22 cellular contexts compared by ENCODE assay signal in genomic region chr2:100423631-100424030, GRCh38. TPM values are rescaled to one million over a fixed set of nuclear protein-coding genes. Genes with fewer than 3 reads are reported as not detected.
"Had no signal": no experiment of that assay in that cellular context is flagged by ENCODE, and none has a peak within 500 bp of the region (broad histone marks: within the 10 kb centered on the region; RNA-seq: fewer than 3 reads in every experiment).

No MANE protein-coding gene starts in this region.

- H3K36me3 ChIP-seq: ascending aorta, Peyer's patch, SJCRH30 had no signal

- ATAC-seq: activated CD4-positive, CD25-positive, alpha-beta regulatory T cell treated with anti-CD3 and anti-CD28 coated beads, Interleukin-2, amount 50 U/mL, for 24 hours; activated CD8-positive, alpha-beta T cell treated with anti-CD3 and anti-CD28 coated beads for 36 hours; activated naive CD4-positive, alpha-beta T cell treated with anti-CD3 and anti-CD28 coated beads, Interleukin-2, amount 50 U/mL, for 72 hours; activated naive CD8-positive, alpha-beta T cell treated with anti-CD3 and anti-CD28 coated beads, Interleukin-2, amount 50 U/mL, for 24 hours had no signal

- H3K27me3 ChIP-seq: ascending aorta, Peyer's patch, SJCRH30 had no signal

- H3K27ac ChIP-seq: ascending aorta, KMS-11, Peyer's patch, RWPE1, SJCRH30 had no signal

- H3K9me3 ChIP-seq: ascending aorta, Peyer's patch, SJCRH30 had no signal

- H3K4me3 Mint-ChIP-seq: activated CD8-positive, alpha-beta T cell treated with anti-CD3 and anti-CD28 coated beads for 36 hours; activated naive CD8-positive, alpha-beta T cell treated with anti-CD3 and anti-CD28 coated beads, Interleukin-2, amount 50 U/mL, for 24 hours; T-helper 1 cell treated with Interleukin-12 subunit alpha and Interleukin-12 subunit beta and Interleukin-4 antibody, amounts not matched to agents 30 μg/mL and 1 μg/mL, for 36 hours had no signal

- H3K27ac Mint-ChIP-seq: activated CD8-positive, alpha-beta T cell treated with anti-CD3 and anti-CD28 coated beads for 36 hours; activated naive CD4-positive, alpha-beta T cell treated with anti-CD3 and anti-CD28 coated beads, Interleukin-2, amount 50 U/mL, for 72 hours; activated naive CD8-positive, alpha-beta T cell treated with anti-CD3 and anti-CD28 coated beads, Interleukin-2, amount 50 U/mL, for 24 hours; brain; T-helper 1 cell treated with Interleukin-12 subunit alpha and Interleukin-12 subunit beta and Interleukin-4 antibody, amounts not matched to agents 30 μg/mL and 1 μg/mL, for 36 hours had no signal

- DNase-seq: activated CD4-positive, alpha-beta T cell treated with anti-CD3 and anti-CD28 coated beads for 4 hours; activated CD8-positive, alpha-beta memory T cell treated with anti-CD3 and anti-CD28 coated beads, Interleukin-2, amount 50 U/mL, for 4 hours; activated CD8-positive, alpha-beta T cell treated with anti-CD3 and anti-CD28 coated beads for 36 hours; activated effector memory CD4-positive, alpha-beta T cell treated with Interleukin-2 at 50 U/mL for 16 hours; activated naive CD4-positive, alpha-beta T cell; activated naive CD8-positive, alpha-beta T cell treated with anti-CD3 and anti-CD28 coated beads, Interleukin-2, amount 50 U/mL, for 24 hours; amniotic stem cell; NCI-H1092; NCI-H1417; NCI-H2029 treated with DMSO at 0.1 percent for 48 hours; NCI-H524; Peyer's patch; Right ventricle myocardium superior; SJCRH30 had no signal

- H3K4me1 ChIP-seq: ascending aorta, Peyer's patch, SJCRH30 had no signal

- H3K9me3 Mint-ChIP-seq: activated naive CD8-positive, alpha-beta T cell treated with anti-CD3 and anti-CD28 coated beads, Interleukin-2, amount 50 U/mL, for 24 hours; T-helper 1 cell treated with Interleukin-12 subunit alpha and Interleukin-12 subunit beta and Interleukin-4 antibody, amounts not matched to agents 30 μg/mL and 1 μg/mL, for 36 hours had no signal

- H3K4me3 ChIP-seq: ascending aorta, Peyer's patch, SJCRH30 had no signal

- H3K36me3 Mint-ChIP-seq: activated naive CD4-positive, alpha-beta T cell treated with anti-CD3 and anti-CD28 coated beads, Interleukin-2, amount 50 U/mL, for 72 hours; brain had no signal

RNA-seq across cellular contexts. Expression of gene NMS, which starts 46.7 kb away (rescaled TPM):
- total RNA-seq: activated CD8-positive, alpha-beta T cell treated with anti-CD3 and anti-CD28 coated beads for 36 hours; activated naive CD4-positive, alpha-beta T cell treated with anti-CD3 and anti-CD28 coated beads, Interleukin-2, amount 50 U/mL, for 72 hours; ascending aorta; MCF 10A; Peyer's patch; Right ventricle myocardium superior; SJCRH30 had no signal
